Comparison of ENCODE assay signal across 28 cellular contexts in the genomic region with DNA sequence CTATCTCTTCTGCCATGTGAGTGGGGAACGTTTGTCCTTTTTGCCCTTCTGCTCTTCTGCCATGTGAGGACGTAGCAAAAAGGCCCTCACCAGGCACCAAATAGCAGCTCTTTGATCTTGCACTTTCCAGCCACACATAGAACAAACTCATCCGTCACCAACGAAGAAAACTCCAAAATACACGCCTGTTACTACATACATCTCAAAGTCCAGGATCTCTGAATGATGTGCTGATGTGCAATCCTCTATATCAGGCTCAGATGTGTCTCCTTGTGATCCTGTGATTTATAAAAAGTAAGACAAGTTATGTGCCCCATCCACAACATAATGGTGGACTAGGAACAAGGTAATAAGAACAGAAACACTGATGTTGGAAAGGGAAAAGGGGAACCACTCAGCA.
"Had no signal": no experiment of that assay in that cellular context is flagged by ENCODE, and none has a peak within 500 bp of the region (broad histone marks: within the 10 kb centered on the region; RNA-seq: fewer than 3 reads in every experiment).

No MANE protein-coding gene starts in this region.

- H3K4me1 ChIP-seq: colonic mucosa, esophagus muscularis mucosa, esophagus squamous epithelium, gastrocnemius medialis, gastroesophageal sphincter, heart left ventricle, heart right ventricle had no signal

- ATAC-seq: effector memory CD8-positive, alpha-beta T cell; esophagus mucosa; foreskin keratinocyte; gastrocnemius medialis; gastroesophageal sphincter; heart left ventricle; heart right ventricle had no signal

- H3K36me3 ChIP-seq: colonic mucosa, esophagus muscularis mucosa, esophagus squamous epithelium, gastrocnemius medialis, gastroesophageal sphincter, heart left ventricle, heart right ventricle had no signal

- H3K4me3 ChIP-seq: colonic mucosa, coronary artery, dorsolateral prefrontal cortex, esophagus muscularis mucosa, esophagus squamous epithelium, gastrocnemius medialis, gastroesophageal sphincter, heart left ventricle, heart right ventricle had no signal

- FAIRE-seq: colon, endometrium, endothelial cell of umbilical vein, frontal cortex had no signal

- H3K27ac ChIP-seq: colonic mucosa, coronary artery, dorsolateral prefrontal cortex, epithelial cell of prostate, esophagus muscularis mucosa, esophagus squamous epithelium, foreskin keratinocyte, gastrocnemius medialis, gastroesophageal sphincter, heart left ventricle, heart right ventricle had no signal

- DNase-seq: colonic mucosa; cortex of kidney; dermis blood vessel endothelial cell; dorsolateral prefrontal cortex; effector CD4-positive, alpha-beta T cell; effector CD8-positive, alpha-beta T cell; effector memory CD4-positive, alpha-beta T cell; effector memory CD8-positive, alpha-beta T cell; endodermal cell; erythroblast; esophagus squamous epithelium; foreskin fibroblast; foreskin keratinocyte; foreskin melanocyte; gastrocnemius medialis; glutamatergic neuron; head of caudate nucleus; heart left ventricle; heart right ventricle had no signal

- H3K27me3 ChIP-seq: colonic mucosa, esophagus muscularis mucosa, esophagus squamous epithelium, foreskin keratinocyte, gastrocnemius medialis, gastroesophageal sphincter had no signal

- H3K9me3 ChIP-seq: colonic mucosa, esophagus muscularis mucosa, esophagus squamous epithelium, gastrocnemius medialis, gastroesophageal sphincter, heart left ventricle, heart right ventricle had no signal
